12 cellular contexts compared by ENCODE assay signal in the genomic region with DNA sequence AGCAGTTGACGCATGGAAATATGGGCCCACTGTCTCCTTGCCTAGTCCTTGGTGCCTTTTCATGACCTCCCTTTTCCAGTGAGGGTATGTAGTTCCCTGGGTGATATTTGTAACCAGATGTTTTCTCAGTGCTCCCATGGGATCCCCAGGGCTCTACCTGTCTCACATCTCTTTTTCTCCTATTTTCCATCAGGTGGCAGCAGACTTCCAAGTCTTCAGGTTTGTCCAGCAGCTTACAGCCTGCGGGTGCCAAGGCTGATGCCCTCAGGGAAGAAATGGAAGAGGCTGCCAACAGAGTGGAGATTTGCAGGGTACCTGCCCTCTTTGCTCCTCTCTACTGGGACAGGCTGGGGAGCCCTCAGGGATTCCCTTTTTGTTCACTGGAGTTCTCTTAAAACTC.
DNase-seq lines count a peak whose midpoint lies in the region; ATAC-seq, FAIRE-seq and TF ChIP-seq lines count a peak whose summit lies in the region.
"Had no signal": no experiment of that assay in that cellular context is flagged by ENCODE, and none has a peak within 500 bp of the region (broad histone marks: within the 10 kb centered on the region; RNA-seq: fewer than 3 reads in every experiment).

No MANE protein-coding gene starts in this region.

- H3K27ac Mint-ChIP-seq in activated CD4-positive, alpha-beta memory T cell treated with anti-CD3 and anti-CD28 coated beads for 36 hours = no peak overlapping the region

- WGBS in A549 (ENCODE audit: missing lambda C conversion rate) = 44% methylated on average over 2 of the region's 2 CpGs
- 44 to 67% (median 60%) methylated on average over 2 of the region's 2 CpGs for WGBS in adrenal gland, 4 donors

- no peaks in the 10 kb centered on the region for H3K9me3 Mint-ChIP-seq in activated CD4-positive, alpha-beta memory T cell treated with anti-CD3 and anti-CD28 coated beads for 36 hours

- no peaks in the 10 kb centered on the region for H3K27me3 ChIP-seq in adrenal gland

- H3K36me3 ChIP-seq in OCI-LY7 (ENCODE audit: insufficient read depth, low read length) (0 out of 2 replicates have a peak, but pooled peaks cover 5% of the 10 kb centered on the region), adrenal gland (replicated peaks in 1 of 2) (no peaks in the 10 kb centered on the region)

- BruUV-seq in OCI-LY7 (replicated peaks; lab: Mats Ljungman, UMichigan) = no TSS peak

- TF ChIP-seq CTCF in A549 (IDR thresholded peaks at IDR 0.05) = peak; percentile 47
- peak; percentile 15 for TF ChIP-seq CTCF in GM10266 (IDR thresholded peaks at IDR 0.05; ENCODE audit: control insufficient read depth, insufficient read depth, low read depth, missing control alignments)
- peak; percentile 73 for TF ChIP-seq CTCF in OCI-LY7 (conservative IDR thresholded peaks at IDR 0.05; ENCODE audit: low read length)
- peak; percentile 7 for TF ChIP-seq CTCF in foreskin fibroblast (IDR thresholded peaks at IDR 0.05; ENCODE audit: low read depth, low read length)
- no peak for TF ChIP-seq CTCF in adrenal gland (IDR thresholded peaks at IDR 0.05)

- H3K4me2 ChIP-seq in A549 (no peak overlapping the region), OCI-LY7 (ENCODE audit: low read length) (no peak overlapping the region)

- peak; percentile 48 to 49; a peak in 4 of 5 replicates for TF ChIP-seq RAD21 in A549 (conservative IDR thresholded peaks at IDR 0.05 in 1 of 2, IDR thresholded peaks at IDR 0.05 in 1 of 2)

- no peaks in the 10 kb centered on the region for H3K9me2 ChIP-seq in OCI-LY7 (ENCODE audit: insufficient read depth, low read length)

- TF ChIP-seq POLR2A in A549 (IDR thresholded peaks at IDR 0.05; ENCODE audit: low read length) (no peak), adrenal gland (IDR thresholded peaks at IDR 0.05) (no peak)

- CTCF ChIA-PET in A549 (lab: Yijun Ruan, JAX) (interaction anchor here (0.6 to 2.5 kb wide), 7 partner anchors 24 to 102 kb away, joined by 3 to 20 read pairs (median 3); no protein-coding TSS in a partner anchor), OCI-LY7 (lab: Charles Lee; ENCODE audit: unreplicated experiment) (no interaction called here)
- CTCF ChIA-PET in activated CD4-positive, alpha-beta memory T cell treated with anti-CD3 and anti-CD28 coated beads for 36 hours (lab: Charles Lee) = no interaction called here

- H3K4me3 ChIP-seq in A549 = no peak overlapping the region
- H3K4me3 ChIP-seq in OCI-LY7 (ENCODE audit: low read depth, low read length, poor library complexity, severe bottlenecking) = no peak overlapping the region
- H3K4me3 ChIP-seq in foreskin fibroblast (ENCODE audit: low read depth in 1 of 2, low read length in 2 of 2) = no peak overlapping the region
- no peak overlapping the region for H3K4me3 ChIP-seq in adrenal gland

- no peaks in the 10 kb centered on the region for H4K20me1 ChIP-seq in OCI-LY7 (ENCODE audit: insufficient read depth, low read length)

- peak; percentile 84 to 88 for ATAC-seq in A549
- ATAC-seq in GM19328 (IDR thresholded peaks at IDR 0.05; ENCODE audit: unreplicated experiment) = no peak
- no peak for ATAC-seq in HG03521 (IDR thresholded peaks at IDR 0.05; ENCODE audit: unreplicated experiment)

- peak in 1 of 2 experiments; percentile 25 for DNase-seq in A549 (ENCODE audit: low read depth in 1 of 2, low spot score in 1 of 2)
- DNase-seq in GM10266 (ENCODE audit: extremely low spot score) = no peak
- peak; percentile 48 for DNase-seq in OCI-LY7 (ENCODE audit: low spot score)
- no peak for DNase-seq in foreskin fibroblast
- DNase-seq in adrenal gland = no peak
- DNase-seq in activated CD4-positive, alpha-beta memory T cell treated with anti-CD3 and anti-CD28 coated beads for 36 hours = no peak
- DNase-seq: activated gamma-delta T cell treated with Interleukin-2 at 50 U/mL for 16 hours, left cardiac atrium had no signal

- H2AFZ ChIP-seq in OCI-LY7 (ENCODE audit: low read length) = no peak overlapping the region

- no peaks in the 10 kb centered on the region for H3K4me1 ChIP-seq in A549
- peaks cover 27% of the 10 kb centered on the region for H3K4me1 ChIP-seq in OCI-LY7 (ENCODE audit: insufficient read depth, low read length, poor library complexity, severe bottlenecking)
- no peaks in the 10 kb centered on the region for H3K4me1 ChIP-seq in adrenal gland (replicated peaks in 1 of 2)

- no peak overlapping the region for H3K4me3 Mint-ChIP-seq in activated CD4-positive, alpha-beta memory T cell treated with anti-CD3 and anti-CD28 coated beads for 36 hours

- TF ChIP-seq EP300 in A549 (IDR thresholded peaks at IDR 0.05) = no peak

- H3K4me1 Mint-ChIP-seq in activated CD4-positive, alpha-beta memory T cell treated with anti-CD3 and anti-CD28 coated beads for 36 hours (ENCODE audit: low read depth) = no peaks in the 10 kb centered on the region

- FAIRE-seq in A549 (lab: Jason Lieb, UNC) = no peak
- FAIRE-seq: D721Med, TTC549 had no signal

- H3K9me3 ChIP-seq in A549 (no peaks in the 10 kb centered on the region), OCI-LY7 (ENCODE audit: low read length) (no peaks in the 10 kb centered on the region), adrenal gland (replicated peaks in 1 of 3) (no peaks in the 10 kb centered on the region)

- POLR2A ChIA-PET in A549 (lab: Yijun Ruan, JAX) = no interaction called here
- POLR2A ChIA-PET in OCI-LY7 (lab: Charles Lee) = no interaction called here
- POLR2A ChIA-PET in activated CD4-positive, alpha-beta memory T cell treated with anti-CD3 and anti-CD28 coated beads for 36 hours (lab: Charles Lee) = no interaction called here

- H3K79me2 ChIP-seq in OCI-LY7 (ENCODE audit: insufficient read depth, low read depth, low read length) = no peaks in the 10 kb centered on the region

- no peak overlapping the region for H3K27ac ChIP-seq in A549
- peak overlapping the region; percentile 87 for H3K27ac ChIP-seq in OCI-LY7 (ENCODE audit: low read depth, low read length, poor library complexity, severe bottlenecking)
- no peak overlapping the region for H3K27ac ChIP-seq in adrenal gland

- no peaks in the 10 kb centered on the region for H3K36me3 Mint-ChIP-seq in activated CD4-positive, alpha-beta memory T cell treated with anti-CD3 and anti-CD28 coated beads for 36 hours

- H3K27me3 Mint-ChIP-seq in activated CD4-positive, alpha-beta memory T cell treated with anti-CD3 and anti-CD28 coated beads for 36 hours = no peaks in the 10 kb centered on the region

- intact Hi-C loops in OCI-LY7 (cut with micrococcal nuclease; ENCODE audit: unreplicated experiment) (loop anchor here (5.0 kb wide), 1 partner anchor 74 kb away; no protein-coding TSS in a partner anchor), adrenal gland (cut with DNase I) (no loop called here)
- intact Hi-C loops in activated CD4-positive, alpha-beta memory T cell treated with anti-CD3 and anti-CD28 coated beads for 36 hours (cut with micrococcal nuclease) = no loop called here

TF ChIP-seq in A549, 52 proteins besides CTCF, POLR2A, EP300 and RAD21:
- TF ChIP-seq SMC3 (IDR thresholded peaks at IDR 0.05) = peak; percentile 28; the same call in 1 of the 3 replicates
- no peak for TF ChIP-seq FOSB (CRISPR knock-in tag; IDR thresholded peaks at IDR 0.05)

Comparison
In these comparisons a context has a peak if more than half of its experiments do, and no peak if none do; other contexts are left out.
1. ATAC-seq: peak in A549 (2 of 2); none in GM19328 (single experiment) and HG03521 (single experiment).
2. CTCF ChIP-seq: peak in A549 (single experiment), GM10266 (single experiment), OCI-LY7 (single experiment) and foreskin fibroblast (single experiment); none in adrenal gland (0 of 6).